ENCODE assay signal across 8 cellular contexts in genomic region chr3:197276808-197277207, GRCh38. TPM values are rescaled to one million over a fixed set of nuclear protein-coding genes. Genes with fewer than 3 reads are reported as not detected.
DNase-seq lines count a peak whose midpoint lies in the region; ATAC-seq and TF ChIP-seq lines count a peak whose summit lies in the region.
"Not testable (repeated sequence)": the region's sequence is repeated elsewhere in the genome, so short reads cannot be mapped to it uniquely, and the experiment has no call there.

No MANE protein-coding gene starts in this region.

- RAD21 ChIA-PET in HCT116 (lab: Charles Lee; ENCODE audit: low non-redundant PET in 1 of 2, low total read pairs in 2 of 2, uncharacterized antibody in 2 of 2, unreplicated experiment in 2 of 2): interaction anchor here in 1 of 2 experiments (0.7 kb wide), 1 partner anchor 59 kb away, joined by 3 read pairs; no protein-coding TSS in a partner anchor

- ATAC-seq in HCT116: peak; percentile 40; the same call in 1 of the 2 replicates

- peaks cover 98% of the 10 kb centered on the region for H3K79me2 ChIP-seq in HCT116 (ENCODE audit: insufficient read depth, low read length)
- peaks cover 39% of the 10 kb centered on the region for H3K79me2 ChIP-seq in OCI-LY1 (ENCODE audit: insufficient read depth, low read length)

- TF ChIP-seq POLR2A in HCT116 (IDR thresholded peaks at IDR 0.05; ENCODE audit: borderline replicate concordance, extremely low read depth, insufficient read depth, insufficient read length): not testable (repeated sequence)

- H3K36me3 ChIP-seq in A673 (ENCODE audit: insufficient read depth, low read length, poor library complexity, severe bottlenecking) (peaks cover 34% of the 10 kb centered on the region), HCT116 (ENCODE audit: control insufficient read depth in 1 of 2, insufficient read depth in 2 of 2, low read length in 2 of 2) (peaks cover 2 to 25% of the 10 kb centered on the region in 2 experiments; a peak in 2 of 4 replicates), OCI-LY1 (ENCODE audit: insufficient read depth, low read length) (peaks cover 54% of the 10 kb centered on the region), cardiac muscle cell (peaks cover 16% of the 10 kb centered on the region)
- not testable (repeated sequence) for H3K36me3 ChIP-seq in WERI-Rb-1

- intact Hi-C loops in A673 (cut with micrococcal nuclease; ENCODE audit: unreplicated experiment); HCT116 (cut with micrococcal nuclease): not testable (repeated sequence)

- not testable (repeated sequence) for H3K4me3 ChIP-seq in A673 (ENCODE audit: low read depth, low read length, poor library complexity, severe bottlenecking); HCT116 (replicated peaks in 1 of 2; ENCODE audit: low read depth in 1 of 2, low read length in 2 of 2); OCI-LY1 (ENCODE audit: low read depth, low read length, poor library complexity, severe bottlenecking); WERI-Rb-1 (ENCODE audit: low read depth, low read length); cardiac muscle cell; retinal pigment epithelial cell (ENCODE audit: low read length)

- not testable (repeated sequence) for H2AFZ ChIP-seq in HCT116 (ENCODE audit: low read depth, low read length, poor library complexity, severe bottlenecking); OCI-LY1 (ENCODE audit: low read length)

- not testable (repeated sequence) for DNase-seq in A673 (ENCODE audit: low spot score); HCT116 (ENCODE audit: low read depth, low spot score); cardiac muscle cell (ENCODE audit: low read depth in 1 of 2, low spot score in 1 of 2); retinal pigment epithelial cell (ENCODE audit: low read depth)
- DNase-seq in Daoy (ENCODE audit: low read depth): peak; percentile 15
- peak; percentile 6 for DNase-seq in WERI-Rb-1
- DNase-seq in dermis blood vessel endothelial cell: peak; percentile 19

- not testable (repeated sequence) for BruUV-seq in A673 (replicated peaks; lab: Mats Ljungman, UMichigan); HCT116 (replicated peaks; lab: Mats Ljungman, UMichigan)

- not testable (repeated sequence) for H3K4me2 ChIP-seq in HCT116 (ENCODE audit: low read length); OCI-LY1 (ENCODE audit: low read length)

- H4K20me1 ChIP-seq in HCT116 (ENCODE audit: insufficient read depth); OCI-LY1 (ENCODE audit: insufficient read depth, low read length): not testable (repeated sequence)

- not testable (repeated sequence) for H3F3A ChIP-seq in OCI-LY1 (ENCODE audit: insufficient read depth, low read length)

- H3K27me3 ChIP-seq in A673 (replicated peaks; ENCODE audit: insufficient read depth, low read depth, low read length, poor library complexity); HCT116 (ENCODE audit: insufficient read depth, low read length); OCI-LY1 (ENCODE audit: insufficient read depth, low read length); WERI-Rb-1 (ENCODE audit: insufficient read depth, low read depth, severe bottlenecking); cardiac muscle cell: not testable (repeated sequence)

- not testable (repeated sequence) for H3K27ac ChIP-seq in A673 (ENCODE audit: low read depth, low read length, poor library complexity, severe bottlenecking); HCT116 (ENCODE audit: low read depth, low read length); OCI-LY1 (ENCODE audit: low read depth, low read length, poor library complexity, severe bottlenecking); WERI-Rb-1; cardiac muscle cell

- H3K9me3 ChIP-seq in A673 (ENCODE audit: low read depth, low read length, poor library complexity, severe bottlenecking); HCT116 (ENCODE audit: control insufficient read depth in 1 of 2, insufficient read depth in 1 of 2, low read depth in 1 of 2, low read length in 2 of 2); OCI-LY1 (ENCODE audit: low read length); WERI-Rb-1 (ENCODE audit: severe bottlenecking); cardiac muscle cell (ENCODE audit: low read depth): not testable (repeated sequence)

- peaks cover 18% of the 10 kb centered on the region for H3K4me1 ChIP-seq in A673 (ENCODE audit: insufficient read depth, low read length, poor library complexity, severe bottlenecking)
- not testable (repeated sequence) for H3K4me1 ChIP-seq in HCT116 (ENCODE audit: control insufficient read depth in 1 of 2, insufficient read depth in 2 of 2, low read length in 2 of 2); cardiac muscle cell (ENCODE audit: low read depth)
- H3K4me1 ChIP-seq in OCI-LY1 (ENCODE audit: insufficient read depth, low read length, severe bottlenecking): peaks cover 11% of the 10 kb centered on the region

- TF ChIP-seq RAD21 in HCT116 (IDR thresholded peaks at IDR 0.05; ENCODE audit: low read depth): peak; percentile 53

- TF ChIP-seq CTCF in A673 (conservative IDR thresholded peaks at IDR 0.05; ENCODE audit: low read depth, low read length) (peak; percentile 38; the same call in 1 of the 2 replicates), HCT116 (IDR thresholded peaks at IDR 0.05 in 2 of 3, conservative IDR thresholded peaks at IDR 0.05 in 1 of 3; ENCODE audit: borderline replicate concordance in 1 of 3, insufficient read depth in 1 of 3, low read depth in 2 of 3, low read length in 2 of 3) (peak; percentile 28 to 48 (median 32); a peak in 5 of 6 replicates), OCI-LY1 (IDR thresholded peaks at IDR 0.05; ENCODE audit: low read length) (0 out of 2 replicates have a peak, but pooled peaks have one; percentile 10), WERI-Rb-1 (IDR thresholded peaks at IDR 0.05; ENCODE audit: low read depth, low read length) (0 out of 2 replicates have a peak, but pooled peaks have one; percentile 8), cardiac muscle cell (IDR thresholded peaks at IDR 0.05; ENCODE audit: low read depth, low read length) (peak; percentile 26), retinal pigment epithelial cell (conservative IDR thresholded peaks at IDR 0.05; ENCODE audit: low read depth, low read length) (peak; percentile 36)

- POLR2A ChIA-PET in A673 (lab: Charles Lee; ENCODE audit: low non-redundant PET): not testable (repeated sequence)
- POLR2A ChIA-PET in HCT116 (lab: Charles Lee): interaction anchor here (0.7 to 1.0 kb wide), 2 partner anchors 9 to 33 kb away, joined by 3 read pairs; no protein-coding TSS in a partner anchor

- not testable (repeated sequence) for H3K9me2 ChIP-seq in HCT116 (ENCODE audit: insufficient read depth); OCI-LY1 (ENCODE audit: low read depth, low read length)

- H3K9ac ChIP-seq in HCT116 (ENCODE audit: low read length); OCI-LY1 (ENCODE audit: low read length): not testable (repeated sequence)

- CTCF ChIA-PET in A673 (lab: Charles Lee): interaction anchor here (0.7 kb wide), 2 partner anchors 17 to 54 kb away, joined by 3 read pairs; no protein-coding TSS in a partner anchor
- CTCF ChIA-PET in HCT116 (lab: Charles Lee): interaction anchor here (0.7 to 1.1 kb wide), 2 partner anchors 11 to 21 kb away, joined by 3 read pairs; no protein-coding TSS in a partner anchor

RNA-seq across cellular contexts. Expression of gene DLG1, which starts 21.6 kb away (rescaled TPM):
- 107 TPM in 2 replicates for total RNA-seq in A673 (2021)
- total RNA-seq in Daoy (2014; rRNA removed; shearing (Covaris generic)): 69.6 and 111 TPM in 2 replicates
- total RNA-seq in HCT116 (2021; ENCODE audit: unreplicated experiment): 89.8 TPM
- 23.3 and 30.4 TPM in 2 replicates for polyA plus RNA-seq in HCT116 (2012)
- 82.2 and 85.4 TPM in 2 replicates for total RNA-seq in dermis blood vessel endothelial cell
- total RNA-seq in cardiac muscle cell: 43.2 and 61.4 TPM in 2 replicates
- polyA plus RNA-seq in cardiac muscle cell: 42.8 and 50.8 TPM in 2 replicates
